25 cellular contexts compared by ENCODE assay signal in the genomic region with DNA sequence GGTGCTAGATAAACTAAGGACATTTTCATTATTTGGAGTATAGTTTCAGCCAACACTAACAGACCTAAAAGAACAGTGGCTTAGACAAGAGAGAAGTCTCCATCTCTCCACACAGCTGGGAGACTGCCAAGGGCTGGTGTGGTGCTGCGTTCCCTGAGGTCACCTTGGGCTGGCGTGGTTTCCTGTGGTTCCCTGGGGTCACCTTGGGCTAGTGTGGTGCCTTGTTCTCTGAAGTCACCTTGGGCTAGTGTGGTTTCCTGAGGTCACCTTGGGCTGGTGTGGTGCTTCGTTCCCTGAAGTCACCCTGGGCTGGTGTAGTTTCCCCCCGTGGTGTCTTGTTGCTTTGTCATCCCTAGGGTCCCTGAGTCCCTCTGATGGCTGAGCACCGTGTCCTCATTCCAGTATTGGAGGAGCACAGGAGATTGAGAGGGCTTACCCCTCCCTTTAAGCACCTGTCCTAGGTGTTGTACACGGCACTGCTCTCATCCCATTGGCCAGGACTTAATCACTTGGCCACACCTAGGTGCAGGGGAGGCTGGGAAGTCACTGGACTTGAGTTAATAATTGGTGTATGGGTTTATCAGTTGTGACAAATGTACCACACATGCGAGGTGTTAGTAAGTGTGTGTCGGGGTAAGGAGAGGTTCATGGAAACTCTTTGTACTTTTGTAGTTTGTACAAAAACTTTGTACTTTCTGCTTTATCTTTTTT.
"Had no signal": no experiment of that assay in that cellular context is flagged by ENCODE, and none has a peak within 500 bp of the region (broad histone marks: within the 10 kb centered on the region; RNA-seq: fewer than 3 reads in every experiment).

No MANE protein-coding gene starts in this region.

- DNase-seq: activated CD4-positive, alpha-beta T cell treated with anti-CD3 and anti-CD28 coated beads, Interleukin-2, amount 50 U/mL, for 4 hours; activated naive CD4-positive, alpha-beta T cell treated with Interleukin-2 at 50 U/mL for 16 hours; activated naive CD8-positive, alpha-beta T cell treated with anti-CD3 and anti-CD28 coated beads, Interleukin-2, amount 10 ng/mL, durations not matched to agents 7 days and 5 days; activated T-cell treated with anti-CD3 and anti-CD28 coated beads for 4 hours; amygdala; body of pancreas; caudate nucleus; foreskin melanocyte; glutamatergic neuron; hypothalamus; left lung; natural killer cell; pancreas; stimulated activated CD4-positive, alpha-beta T cell treated with anti-CD3 and anti-CD28 coated beads, Interleukin-12 subunit alpha, Interleukin-12 subunit beta, amount 100 ng/mL, for 4 hours; stimulated activated CD4-positive, alpha-beta T cell treated with anti-CD3 and anti-CD28 coated beads, Interleukin-1b, Interleukin-23, amount 100 ng/mL, for 48 hours; stimulated activated CD8-positive, alpha-beta memory T cell treated with anti-CD3 and anti-CD28 coated beads, Interleukin-4, amount 100 ng/mL, for 48 hours; stimulated activated naive CD4-positive, alpha-beta T cell treated with Interleukin-2 at 50 U/mL for 16 hours; substantia nigra; tibial artery had no signal

- H3K9me3 Mint-ChIP-seq: activated naive CD8-positive, alpha-beta T cell treated with anti-CD3 and anti-CD28 coated beads, Interleukin-2, amount 10 ng/mL, durations not matched to agents 7 days and 5 days; activated T-helper 17 cell treated with anti-CD3 and anti-CD28 coated beads, Interleukin-2, amount 50 U/mL, for 72 hours; memory B cell; natural killer cell; T-helper 1 cell treated with Interleukin-12 subunit alpha and Interleukin-12 subunit beta and Interleukin-4 antibody, amounts not matched to agents 30 μg/mL and 1 μg/mL, for 36 hours had no signal

- H3K4me1 ChIP-seq: body of pancreas, left lung, pancreas, tibial artery had no signal

- H3K27ac ChIP-seq: body of pancreas, left lung, neutrophil, pancreas, tibial artery had no signal

- H3K4me3 ChIP-seq: body of pancreas, left lung, pancreas, tibial artery had no signal

- ATAC-seq: activated T-helper 17 cell treated with anti-CD3 and anti-CD28 coated beads, Interleukin-2, amount 50 U/mL, for 72 hours; body of pancreas; left lung; natural killer cell had no signal

- FAIRE-seq: colon, keratinocyte, pancreas had no signal

- H3K27me3 Mint-ChIP-seq: activated naive CD8-positive, alpha-beta T cell treated with anti-CD3 and anti-CD28 coated beads, Interleukin-2, amount 10 ng/mL, durations not matched to agents 7 days and 5 days; activated T-helper 17 cell treated with anti-CD3 and anti-CD28 coated beads, Interleukin-2, amount 50 U/mL, for 72 hours; memory B cell had no signal

- H3K4me3 Mint-ChIP-seq: activated naive CD8-positive, alpha-beta T cell treated with anti-CD3 and anti-CD28 coated beads, Interleukin-2, amount 10 ng/mL, durations not matched to agents 7 days and 5 days; activated T-helper 17 cell treated with anti-CD3 and anti-CD28 coated beads, Interleukin-2, amount 50 U/mL, for 72 hours; memory B cell; natural killer cell; T-helper 1 cell treated with Interleukin-12 subunit alpha and Interleukin-12 subunit beta and Interleukin-4 antibody, amounts not matched to agents 30 μg/mL and 1 μg/mL, for 36 hours had no signal

- H3K27me3 ChIP-seq: body of pancreas, left lung, neutrophil, pancreas, tibial artery had no signal

- H3K9me3 ChIP-seq: body of pancreas, left lung, neutrophil, pancreas, tibial artery had no signal

- H3K27ac Mint-ChIP-seq: activated naive CD8-positive, alpha-beta T cell treated with anti-CD3 and anti-CD28 coated beads, Interleukin-2, amount 10 ng/mL, durations not matched to agents 7 days and 5 days; activated T-helper 17 cell treated with anti-CD3 and anti-CD28 coated beads, Interleukin-2, amount 50 U/mL, for 72 hours; memory B cell; T-helper 1 cell treated with Interleukin-12 subunit alpha and Interleukin-12 subunit beta and Interleukin-4 antibody, amounts not matched to agents 30 μg/mL and 1 μg/mL, for 36 hours had no signal
